11 cellular contexts compared by ENCODE assay signal in genomic region chr15:89121414-89121813, GRCh38. TPM values are rescaled to one million over a fixed set of nuclear protein-coding genes. Genes with fewer than 3 reads are reported as not detected.
A peak's percentile ranks its signal among the peaks of the same experiment; 100 is the strongest.
DNase-seq lines count a peak whose midpoint lies in the region; TF ChIP-seq lines count a peak whose summit lies in the region.
"Had no signal": no experiment of that assay in that cellular context is flagged by ENCODE, and none has a peak within 500 bp of the region (broad histone marks: within the 10 kb centered on the region; RNA-seq: fewer than 3 reads in every experiment).

No MANE protein-coding gene starts in this region.

- H3K36me3 ChIP-seq in ACC112 (ENCODE audit: insufficient read depth, low read length) (peaks cover 16% of the 10 kb centered on the region; the same call in 1 of the 2 replicates), mucosa of stomach (ENCODE audit: control insufficient read depth, insufficient read depth, low read length) (peaks cover 29% of the 10 kb centered on the region), BE2C (peaks cover 64% of the 10 kb centered on the region), ovary (no peaks in the 10 kb centered on the region), MM.1S (replicated peaks; ENCODE audit: insufficient read depth, low read length) (peaks cover 5% of the 10 kb centered on the region)

- WGBS in ovary, 3 donors, result 66 to 77% (median 73%) methylated on average over 3 of the region's 3 CpGs

- peaks cover 5% of the 10 kb centered on the region for H3K36me3 Mint-ChIP-seq in chondrocyte (ENCODE audit: low read depth)

- H3K4me1 Mint-ChIP-seq in chondrocyte (ENCODE audit: low read depth), result peaks cover 86% of the 10 kb centered on the region

- no peaks in the 10 kb centered on the region for H3K9me2 ChIP-seq in MM.1S (replicated peaks; ENCODE audit: insufficient read depth, low read length)
- H3K9me2 ChIP-seq: SK-N-SH had no signal

- no peak for TF ChIP-seq POLR2A in ovary (IDR thresholded peaks at IDR 0.05)

- H3K9ac ChIP-seq in mucosa of stomach (ENCODE audit: low read length) (peak overlapping the region; percentile 71), MM.1S (ENCODE audit: low read length) (no peak overlapping the region)
- H3K9ac ChIP-seq: SK-N-SH had no signal

- H3K27ac ChIP-seq in ACC112 (ENCODE audit: low read depth, low read length) (peak overlapping the region; percentile 100), ovary (no peak overlapping the region), MM.1S (ENCODE audit: low read length) (no peak overlapping the region)

- H3F3A ChIP-seq in MM.1S (ENCODE audit: insufficient read depth, low read length), result peaks cover 22% of the 10 kb centered on the region

- H3K27me3 ChIP-seq in ACC112 (ENCODE audit: insufficient read depth, low read length) (no peaks in the 10 kb centered on the region), mucosa of stomach (ENCODE audit: control insufficient read depth, insufficient read depth, low read length) (no peaks in the 10 kb centered on the region), BE2C (no peaks in the 10 kb centered on the region), ovary (no peaks in the 10 kb centered on the region), MM.1S (replicated peaks; ENCODE audit: insufficient read depth, low read length) (no peaks in the 10 kb centered on the region)

- peak overlapping the region; percentile 79 for H3K27ac Mint-ChIP-seq in chondrocyte (ENCODE audit: unreplicated experiment)
- H3K27ac Mint-ChIP-seq: activated CD8-positive, alpha-beta T cell treated with anti-CD3 and anti-CD28 coated beads, Interleukin-2, amount 10 ng/mL, durations not matched to agents 7 days and 5 days had no signal

- TF ChIP-seq CTCF in chondrocyte (IDR thresholded peaks at IDR 0.05) (no peak), BE2C (IDR thresholded peaks at IDR 0.05; ENCODE audit: low read depth, low read length) (no peak), ovary (IDR thresholded peaks at IDR 0.05) (no peak), MM.1S (IDR thresholded peaks at IDR 0.05; ENCODE audit: low read length) (no peak)

- H3K4me2 ChIP-seq in MM.1S (ENCODE audit: low read depth, low read length), result no peak overlapping the region
- H3K4me2 ChIP-seq: SK-N-SH had no signal

- H3K79me2 ChIP-seq in ACC112 (ENCODE audit: control insufficient read depth, insufficient read depth, low read length, unreplicated experiment) (peaks cover 8% of the 10 kb centered on the region), MM.1S (ENCODE audit: low read length) (peaks cover 88% of the 10 kb centered on the region)

- no peak overlapping the region for H2AFZ ChIP-seq in ACC112 (ENCODE audit: low read length, unreplicated experiment)
- H2AFZ ChIP-seq in MM.1S (ENCODE audit: low read length), result no peak overlapping the region

- no peak for TF ChIP-seq EP300 in ovary (IDR thresholded peaks at IDR 0.05)

- H3K4me1 ChIP-seq in ACC112 (ENCODE audit: control insufficient read depth, insufficient read depth, low read length, unreplicated experiment), result peaks cover 53% of the 10 kb centered on the region
- H3K4me1 ChIP-seq in mucosa of stomach (ENCODE audit: control insufficient read depth, insufficient read depth, low read length), result peaks cover 92% of the 10 kb centered on the region
- no peaks in the 10 kb centered on the region for H3K4me1 ChIP-seq in BE2C
- H3K4me1 ChIP-seq in ovary (ENCODE audit: insufficient read depth), result no peaks in the 10 kb centered on the region
- H3K4me1 ChIP-seq in MM.1S (ENCODE audit: low read length), result peaks cover 76% of the 10 kb centered on the region

- DNase-seq in NCI-H146 (lab: John Stamatoyannopoulos, UW), result peak; percentile 56
- DNase-seq in chondrocyte (ENCODE audit: low spot score), result no peak
- no peak for DNase-seq in BE2C
- no peak for DNase-seq in ovary
- DNase-seq in RPMI8226, result no peak
- no peak for DNase-seq in MM.1S
- DNase-seq: activated CD8-positive, alpha-beta T cell treated with anti-CD3 and anti-CD28 coated beads, Interleukin-2, amount 10 ng/mL, durations not matched to agents 7 days and 5 days; anterior cingulate cortex; SK-N-SH had no signal

- H4K20me1 ChIP-seq in MM.1S (ENCODE audit: insufficient read depth, low read length), result no peaks in the 10 kb centered on the region

- no peaks in the 10 kb centered on the region for H3K27me3 Mint-ChIP-seq in chondrocyte (ENCODE audit: low read depth)

- H3K9me3 ChIP-seq in mucosa of stomach (ENCODE audit: control insufficient read depth, low read length) (no peaks in the 10 kb centered on the region), BE2C (no peaks in the 10 kb centered on the region), ovary (no peaks in the 10 kb centered on the region), MM.1S (replicated peaks; ENCODE audit: insufficient read depth, low read length) (no peaks in the 10 kb centered on the region)
- H3K9me3 ChIP-seq: SK-N-SH had no signal

- H3K4me3 ChIP-seq in ACC112 (ENCODE audit: low read depth, low read length) (no peak overlapping the region), mucosa of stomach (ENCODE audit: low read length) (no peak overlapping the region), BE2C (ENCODE audit: low read depth, low read length) (no peak overlapping the region), ovary (no peak overlapping the region), MM.1S (ENCODE audit: low read length) (no peak overlapping the region)

- H3K4me3 Mint-ChIP-seq in chondrocyte (ENCODE audit: unreplicated experiment), result no peak overlapping the region
- H3K4me3 Mint-ChIP-seq: activated CD8-positive, alpha-beta T cell treated with anti-CD3 and anti-CD28 coated beads, Interleukin-2, amount 10 ng/mL, durations not matched to agents 7 days and 5 days had no signal

- H3K9me3 Mint-ChIP-seq in chondrocyte (ENCODE audit: low read depth), result no peaks in the 10 kb centered on the region

- intact Hi-C loops in ovary (cut with DNase I), result loop anchor here in 1 of 4 donors (10.0 kb wide), 1 partner anchor 67 kb away; no protein-coding TSS in a partner anchor

RNA-seq across cellular contexts. Expression of gene ABHD2, which starts 33.2 kb away (rescaled TPM):
- total RNA-seq in chondrocyte, result 50.0 to 58.5 TPM (median 50.5 TPM) in 3 replicates
- polyA plus RNA-seq in BE2C (2012; ENCODE audit: insufficient read depth, insufficient read length, low read depth), result 45.7 TPM
- total RNA-seq in ovary, result 100 to 1,000 TPM in 1 of 7 donors, 10 to 100 TPM in 6; 37.2 to 107 (median 89.5) TPM
- 100 to 1,000 TPM in 1 of 2 donors, 10 to 100 TPM in 1; 17.0 to 100 TPM for polyA plus RNA-seq in ovary
